Comparison of ENCODE assay signal across 30 cellular contexts in genomic region chr1:201389066-201389465, GRCh38. TPM values are rescaled to one million over a fixed set of nuclear protein-coding genes. Genes with fewer than 3 reads are reported as not detected.
"Had no signal": no experiment of that assay in that cellular context is flagged by ENCODE, and none has a peak within 500 bp of the region (broad histone marks: within the 10 kb centered on the region; RNA-seq: fewer than 3 reads in every experiment).

No MANE protein-coding gene starts in this region.

- DNase-seq: heart right ventricle; islet precursor cell; kidney glomerular epithelial cell; left cardiac atrium; lower lobe of right lung; mammary epithelial cell; mesendoderm; naive B cell; natural killer cell; occipital lobe; ovary; right lobe of liver; stimulated activated CD4-positive, alpha-beta T cell treated with anti-CD3 and anti-CD28 coated beads, Interleukin-1b, Interleukin-23, amount 100 ng/mL, for 48 hours; stimulated activated CD4-positive, alpha-beta T cell treated with anti-CD3 and anti-CD28 coated beads, Interleukin-2, amount 100 ng/mL, for 48 hours; stimulated activated CD4-positive, alpha-beta T cell treated with anti-CD3 and anti-CD28 coated beads, Interleukin-4, amount 100 ng/mL, for 4 hours; stimulated activated CD8-positive, alpha-beta memory T cell treated with anti-CD3 and anti-CD28 coated beads, Interleukin-4, amount 100 ng/mL, for 48 hours; stimulated activated naive CD4-positive, alpha-beta T cell treated with Interleukin-2 at 50 U/mL for 16 hours; stimulated activated naive CD8-positive, alpha-beta T cell treated with anti-CD3 and anti-CD28 coated beads, Interleukin-15, amount 100 ng/mL, for 72 hours; substantia nigra had no signal

- H3K9me3 ChIP-seq: heart right ventricle, left lung, lower lobe of right lung, neutrophil, ovary, right atrium auricular region, right lobe of liver, tibial nerve, upper lobe of left lung, vagina had no signal

- H3K36me3 ChIP-seq: heart right ventricle, lower lobe of right lung, neutrophil, ovary, right atrium auricular region, tibial nerve, upper lobe of left lung, vagina had no signal

- H3K27ac ChIP-seq: heart right ventricle, hepatocyte, left lung, lower lobe of right lung, neutrophil, ovary, right atrium auricular region, right lobe of liver, tibial nerve, upper lobe of left lung, vagina had no signal

- ATAC-seq: heart right ventricle; left cardiac atrium; left lung; lower lobe of right lung; natural killer cell; right lobe of liver; stimulated activated memory B cell treated with anti-CD40 and anti-IgM and Interleukin-4, amounts not matched to agents 10 μg/mL and 1 μg/mL and 100 μg/mL, for 72 hours; stimulated activated naive CD8-positive, alpha-beta T cell treated with anti-CD3 and anti-CD28 coated beads, Interleukin-15, amount 100 ng/mL, for 72 hours had no signal

- H3K4me2 ChIP-seq: hepatocyte, smooth muscle cell had no signal

- H3K4me3 ChIP-seq: heart right ventricle, hepatocyte, left lung, lower lobe of right lung, ovary, right atrium auricular region, right lobe of liver, smooth muscle cell, tibial nerve, upper lobe of left lung, vagina had no signal

- H3K27me3 ChIP-seq: hepatocyte, ovary, right atrium auricular region, right lobe of liver, tibial nerve, upper lobe of left lung, vagina had no signal

- H3K4me1 ChIP-seq: left lung, lower lobe of right lung, right lobe of liver, tibial nerve, upper lobe of left lung, vagina had no signal

- H2AFZ ChIP-seq: hepatocyte had no signal

RNA-seq across cellular contexts. Expression of gene LAD1, which starts 10.1 kb away (rescaled TPM):
- polyA plus RNA-seq: neural cell had no signal

RNA-seq across cellular contexts. Expression of gene TNNT2, which starts 11.6 kb away (rescaled TPM):
- polyA plus RNA-seq: neural cell had no signal

RNA-seq across cellular contexts. Expression of gene TNNI1, which starts 32.5 kb away (rescaled TPM):
- polyA plus RNA-seq: urinary bladder had no signal
